23 cellular contexts compared by ENCODE assay signal in genomic region chr17:5183410-5183793, GRCh38. TPM values are rescaled to one million over a fixed set of nuclear protein-coding genes. Genes with fewer than 3 reads are reported as not detected.
DNase-seq lines count a peak whose midpoint lies in the region; ATAC-seq, FAIRE-seq and TF ChIP-seq lines count a peak whose summit lies in the region.
"Had no signal": no experiment of that assay in that cellular context is flagged by ENCODE, and none has a peak within 500 bp of the region (broad histone marks: within the 10 kb centered on the region; RNA-seq: fewer than 3 reads in every experiment).

No MANE protein-coding gene starts in this region.

- H3K36me3 ChIP-seq in liver (ENCODE audit: control insufficient read depth in 4 of 4, insufficient read depth in 3 of 4, low read depth in 1 of 4, low read length in 3 of 4), result peaks cover 0 to 18% (median 2%) of the 10 kb centered on the region in 4 donors
- H3K36me3 ChIP-seq in HepG2 (replicated peaks in 1 of 2; ENCODE audit: control insufficient read depth in 1 of 2, insufficient read depth in 2 of 2, low read length in 2 of 2), result no peaks in the 10 kb centered on the region

- H3K4me3 Mint-ChIP-seq in central memory CD8-positive, alpha-beta T cell, result no peak overlapping the region
- no peak overlapping the region for H3K4me3 Mint-ChIP-seq in mesothelial cell of epicardium
- H3K4me3 Mint-ChIP-seq: H9 had no signal

- no peaks in the 10 kb centered on the region for H4K20me1 ChIP-seq in HepG2 (ENCODE audit: insufficient read depth, low read length)

- in situ Hi-C loops in HepG2 (cut with HindIII; ENCODE audit: extremely low pct_ligation_motif_present, low pct_unique_long_range_greater_than_20kb), result no loop called here

- POLR2A ChIA-PET in HepG2 (lab: Yijun Ruan, JAX), result no interaction called here

- peak overlapping the region in 2 of 3 donors; percentile 34 to 68 for H3K4me3 ChIP-seq in liver (ENCODE audit: low read depth in 1 of 3, low read length in 3 of 3)
- H3K4me3 ChIP-seq in HepG2 (replicated peaks in 1 of 3; ENCODE audit: insufficient read depth in 1 of 3, low read depth in 2 of 3, low read length in 3 of 3), result no peak overlapping the region
- H3K4me3 ChIP-seq: MG63, Peyer's patch had no signal

- H3K4me2 ChIP-seq in HepG2 (ENCODE audit: low read depth, low read length), result no peak overlapping the region

- TF ChIP-seq EP300 in HepG2 (IDR thresholded peaks at IDR 0.05; ENCODE audit: low read depth in 2 of 2, low read length in 2 of 2) (no peak), HepG2 (CRISPR knock-in tag; IDR thresholded peaks at IDR 0.05; ENCODE audit: borderline replicate concordance) (no peak)

- peaks cover 6% of the 10 kb centered on the region for H3K4me1 Mint-ChIP-seq in central memory CD8-positive, alpha-beta T cell
- no peaks in the 10 kb centered on the region for H3K4me1 Mint-ChIP-seq in mesothelial cell of epicardium
- H3K4me1 Mint-ChIP-seq: H9 had no signal

- peak overlapping the region; percentile 57 for H3K27ac Mint-ChIP-seq in central memory CD8-positive, alpha-beta T cell (ENCODE audit: low read depth)
- peak overlapping the region; percentile 22 for H3K27ac Mint-ChIP-seq in mesothelial cell of epicardium

- no peak for FAIRE-seq in HepG2 (lab: Jason Lieb, UNC)
- FAIRE-seq: A204.1, GM12892 had no signal

- H3K9ac ChIP-seq in liver (ENCODE audit: low read depth in 1 of 2, low read length in 2 of 2) (no peak overlapping the region), HepG2 (ENCODE audit: insufficient read depth, low read depth, low read length) (no peak overlapping the region)

- no peaks in the 10 kb centered on the region for H3K4me1 ChIP-seq in liver (ENCODE audit: control insufficient read depth in 4 of 4, insufficient read depth in 4 of 4, low read length in 3 of 4)
- H3K4me1 ChIP-seq in HepG2 (ENCODE audit: insufficient read depth, low read length), result no peaks in the 10 kb centered on the region
- H3K4me1 ChIP-seq: Peyer's patch had no signal

- no peak for DNase-seq in HepG2 (ENCODE audit: low spot score)
- no peak for DNase-seq in central memory CD8-positive, alpha-beta T cell (ENCODE audit: low spot score in 2 of 2)
- no peak for DNase-seq in mesothelial cell of epicardium (ENCODE audit: low spot score in 2 of 2, unreplicated experiment in 2 of 2)
- DNase-seq in HUDEP-2 (lab: John Stamatoyannopoulos, UW; ENCODE audit: unreplicated experiment in 76 of 76), result no peak
- DNase-seq in NCI-H2029 treated with DMSO at 0.1 percent for 48 hours (lab: John Stamatoyannopoulos, UW), result no peak
- DNase-seq in left ventricle myocardium superior, result no peak
- DNase-seq: C1 segment of cervical spinal cord, DMS 273 treated with DMSO at 0.1 percent for 48 hours, GF-D8, H9, Karpas-422, MG63, NCI-H1092, NCI-H146, NCI-H2081 treated with DMSO at 0.1 percent for 48 hours, NCI-H510A, Peyer's patch had no signal

- no TSS peak for BruUV-seq in HepG2 (replicated peaks; lab: Mats Ljungman, UMichigan)

- H3K9me3 ChIP-seq in liver (ENCODE audit: control insufficient read depth in 4 of 4, low read length in 3 of 4) (peaks cover 54 to 86% (median 63%) of the 10 kb centered on the region in 4 donors), HepG2 (ENCODE audit: low read length) (peaks cover 31% of the 10 kb centered on the region)

- no peaks in the 10 kb centered on the region for H3K27me3 ChIP-seq in liver (ENCODE audit: control insufficient read depth in 4 of 4, insufficient read depth in 4 of 4, low read length in 3 of 4)
- H3K27me3 ChIP-seq in HepG2 (ENCODE audit: control insufficient read depth in 1 of 2, insufficient read depth in 2 of 2, low read length in 2 of 2), result no peaks in the 10 kb centered on the region
- H3K27me3 ChIP-seq: MG63, Peyer's patch had no signal

- TF ChIP-seq CTCF in liver (IDR thresholded peaks at IDR 0.05; ENCODE audit: low read depth, low read length, missing input control) (no peak), HepG2 (CRISPR knock-in tag; IDR thresholded peaks at IDR 0.05) (no peak), mesothelial cell of epicardium (IDR thresholded peaks at IDR 0.05; ENCODE audit: unreplicated experiment) (no peak)

- H3K27me3 Mint-ChIP-seq in central memory CD8-positive, alpha-beta T cell, result no peaks in the 10 kb centered on the region
- H3K27me3 Mint-ChIP-seq in mesothelial cell of epicardium (ENCODE audit: low read depth), result no peaks in the 10 kb centered on the region

- TF ChIP-seq POLR2A in HepG2 (IDR thresholded peaks at IDR 0.05; ENCODE audit: insufficient read depth in 1 of 2, low read depth in 2 of 2, low read length in 2 of 2), result no peak

- TF ChIP-seq RAD21 in liver (IDR thresholded peaks at IDR 0.05), result no peak
- no peak for TF ChIP-seq RAD21 in HepG2 (CRISPR knock-in tag; IDR thresholded peaks at IDR 0.05)

- CTCF ChIA-PET in HepG2 (lab: Yijun Ruan, JAX; ENCODE audit: low intra/inter-chr PET ratio, low total read pairs), result no interaction called here

- no peaks in the 10 kb centered on the region for H3K79me2 ChIP-seq in HepG2 (ENCODE audit: insufficient read depth, low read length)

- ATAC-seq in HepG2, result no peak
- no peak for ATAC-seq in central memory CD8-positive, alpha-beta T cell (replicated peaks; ENCODE audit: extremely low read depth, poor library complexity, severe bottlenecking)
- ATAC-seq in HG03460 (IDR thresholded peaks at IDR 0.05; ENCODE audit: unreplicated experiment), result no peak
- ATAC-seq in left ventricle myocardium superior, result no peak
- ATAC-seq: Right ventricle myocardium inferior had no signal

- peaks cover 19% of the 10 kb centered on the region for H3K36me3 Mint-ChIP-seq in central memory CD8-positive, alpha-beta T cell (ENCODE audit: insufficient read depth)
- peaks cover 88% of the 10 kb centered on the region for H3K36me3 Mint-ChIP-seq in mesothelial cell of epicardium

- H2AFZ ChIP-seq in HepG2 (ENCODE audit: low read length), result no peak overlapping the region

- intact Hi-C loops in HepG2 (cut with micrococcal nuclease; ENCODE audit: unreplicated experiment), result no loop called here
- intact Hi-C loops in left ventricle myocardium superior (cut with micrococcal nuclease), result no loop called here

- H3K27ac ChIP-seq in liver (ENCODE audit: low read depth in 1 of 2, low read length in 2 of 2), result no peak overlapping the region
- H3K27ac ChIP-seq in HepG2 (ENCODE audit: extremely low read length, insufficient read depth, low read length), result no peak overlapping the region
- H3K27ac ChIP-seq: Peyer's patch had no signal

- H3K9me3 Mint-ChIP-seq in central memory CD8-positive, alpha-beta T cell, result peaks cover 29% of the 10 kb centered on the region
- H3K9me3 Mint-ChIP-seq in mesothelial cell of epicardium, result peaks cover 71% of the 10 kb centered on the region

RNA-seq across cellular contexts. Expression of gene ZNF594, which starts 8.3 kb away (rescaled TPM):
- total RNA-seq in liver (1 to 10 TPM; 6.7 to 7.4 TPM), HepG2 (2016; rRNA removed; fragmentation: Illumina TruSeq; extraction: Trizol) (9.0 and 9.6 TPM in 2 replicates), mesothelial cell of epicardium (18.3 to 21.0 TPM (median 18.9 TPM) in 3 replicates), left ventricle myocardium superior (7.5 TPM)
- polyA plus RNA-seq in liver (1 to 10 TPM in 1 of 2 donors, under 1 TPM in 1; 0.76 to 1.5 TPM), HepG2 (2011; rRNA removed) (2.9 TPM in 2 replicates)
- total RNA-seq in HepG2 (2016; cell fraction: cytosol; rRNA removed; fragmentation: Illumina TruSeq; extraction: Trizol; ENCODE audit: low read depth), result 1.1 and 2.2 TPM in 2 replicates
- 9.2 and 10.9 TPM in 2 replicates for total RNA-seq in HepG2 (2016; cell fraction: insoluble cytoplasmic fraction; rRNA removed; fragmentation: Illumina TruSeq; extraction: Trizol)
- total RNA-seq in HepG2 (2016; cell fraction: membrane; rRNA removed; fragmentation: Illumina TruSeq; extraction: Trizol), result 4.9 and 5.1 TPM in 2 replicates
- 13.9 and 16.3 TPM in 2 replicates for total RNA-seq in HepG2 (2016; cell fraction: nucleus; rRNA removed; fragmentation: Illumina TruSeq; extraction: Trizol)
- 1.3 and 1.8 TPM in 2 replicates for polyA plus RNA-seq in HepG2 (2011; cell fraction: cytosol; rRNA removed)
- 9.2 and 9.7 TPM in 2 replicates for polyA plus RNA-seq in HepG2 (2011; cell fraction: nucleus; rRNA removed)
- polyA plus RNA-seq in HepG2 (2012), result 3.0 and 3.4 TPM in 2 replicates
- 0.53 and 0.61 TPM in 2 replicates for polyA plus RNA-seq in HepG2 (2016; cell fraction: cytosol; fragmentation: Illumina TruSeq; extraction: Trizol; ENCODE audit: low read depth)
- polyA plus RNA-seq in HepG2 (2016; cell fraction: insoluble cytoplasmic fraction; fragmentation: Illumina TruSeq; extraction: Trizol; ENCODE audit: low read depth), result 4.1 and 4.2 TPM in 2 replicates
- 1.00 and 1.7 TPM in 2 replicates for polyA plus RNA-seq in HepG2 (2016; cell fraction: membrane; fragmentation: Illumina TruSeq; extraction: Trizol; ENCODE audit: low read depth)
- polyA plus RNA-seq in HepG2 (2016; cell fraction: nucleus; fragmentation: Illumina TruSeq; extraction: Trizol; ENCODE audit: insufficient read depth, low read depth), result 15.7 and 18.5 TPM in 2 replicates
- 3.6 and 5.3 TPM in 2 replicates for polyA minus RNA-seq in HepG2 (2011; rRNA and poly(A)+ RNA removed; ENCODE audit: low replicate concordance)
- polyA minus RNA-seq in HepG2 (2011; cell fraction: cytosol; rRNA and poly(A)+ RNA removed), result 3.0 and 3.5 TPM in 2 replicates
- polyA minus RNA-seq in HepG2 (2011; cell fraction: nucleus; rRNA and poly(A)+ RNA removed), result 14.4 and 19.0 TPM in 2 replicates

RNA-seq across cellular contexts. Expression of gene SCIMP, which starts 51.3 kb away (rescaled TPM):
- 1 to 10 TPM; 3.9 to 5.7 TPM for total RNA-seq in liver
- 1 to 10 TPM; 3.0 TPM for polyA plus RNA-seq in liver
- not detected in 2 replicates for total RNA-seq in HepG2 (2016; rRNA removed; fragmentation: Illumina TruSeq; extraction: Trizol)
- not detected in 2 replicates for total RNA-seq in HepG2 (2016; cell fraction: cytosol; rRNA removed; fragmentation: Illumina TruSeq; extraction: Trizol; ENCODE audit: low read depth)
- not detected in 2 replicates for total RNA-seq in HepG2 (2016; cell fraction: insoluble cytoplasmic fraction; rRNA removed; fragmentation: Illumina TruSeq; extraction: Trizol)
- not detected in 2 replicates for total RNA-seq in HepG2 (2016; cell fraction: membrane; rRNA removed; fragmentation: Illumina TruSeq; extraction: Trizol)
- total RNA-seq in HepG2 (2016; cell fraction: nucleus; rRNA removed; fragmentation: Illumina TruSeq; extraction: Trizol), result not detected in 2 replicates
- polyA plus RNA-seq in HepG2 (2011; rRNA removed), result not detected in 2 replicates
- polyA plus RNA-seq in HepG2 (2011; cell fraction: cytosol; rRNA removed), result not detected in 2 replicates
- not detected in 2 replicates for polyA plus RNA-seq in HepG2 (2011; cell fraction: nucleus; rRNA removed)
- not detected in 2 replicates for polyA plus RNA-seq in HepG2 (2012)
- not detected in 2 replicates for polyA plus RNA-seq in HepG2 (2016; cell fraction: cytosol; fragmentation: Illumina TruSeq; extraction: Trizol; ENCODE audit: low read depth)
- polyA plus RNA-seq in HepG2 (2016; cell fraction: insoluble cytoplasmic fraction; fragmentation: Illumina TruSeq; extraction: Trizol; ENCODE audit: low read depth), result not detected in 2 replicates
- not detected in 2 replicates for polyA plus RNA-seq in HepG2 (2016; cell fraction: membrane; fragmentation: Illumina TruSeq; extraction: Trizol; ENCODE audit: low read depth)
- polyA plus RNA-seq in HepG2 (2016; cell fraction: nucleus; fragmentation: Illumina TruSeq; extraction: Trizol; ENCODE audit: insufficient read depth, low read depth), result not detected in 2 replicates
- polyA minus RNA-seq in HepG2 (2011; rRNA and poly(A)+ RNA removed; ENCODE audit: low replicate concordance), result 0.19 TPM in 1 of 2 replicates, not detected in the other
- not detected in 2 replicates for polyA minus RNA-seq in HepG2 (2011; cell fraction: cytosol; rRNA and poly(A)+ RNA removed)
- not detected in 2 replicates for polyA minus RNA-seq in HepG2 (2011; cell fraction: nucleus; rRNA and poly(A)+ RNA removed)
- total RNA-seq in mesothelial cell of epicardium, result not detected in 3 replicates
- 1.2 TPM for total RNA-seq in left ventricle myocardium superior
- total RNA-seq: Daoy, H9 had no signal

Comparison
In these comparisons a context has a peak if more than half of its experiments do, and no peak if none do; other contexts are left out.
1. H3K4me3 ChIP-seq: peak in liver (2 of 3); none in HepG2 (0 of 3).